In genomic region chr18:63969965-63970802, GRCh38 we compare ENCODE assay signal across 8 cellular contexts. TPM values are rescaled to one million over a fixed set of nuclear protein-coding genes. Genes with fewer than 3 reads are reported as not detected.
A peak's percentile ranks its signal among the peaks of the same experiment; 100 is the strongest.
DNase-seq lines count a peak whose midpoint lies in the region; FAIRE-seq and TF ChIP-seq lines count a peak whose summit lies in the region.

Gene SERPINB8, plus strand, starts transcription at chr18:63970081. Its CDS starts 8,228 bp downstream, at chr18:63978309.

- 0 out of 2 replicates have a peak, but pooled peaks have one; percentile 29 for TF ChIP-seq POLR2A in H54 (IDR thresholded peaks at IDR 0.05; ENCODE audit: low read depth, low read length)

- peak; percentile 66 for FAIRE-seq in H54 (lab: Jason Lieb, UNC)

- H3K9me3 ChIP-seq in SJCRH30 (replicated peaks) = no peaks in the 10 kb centered on the region

- peak within 1 kb of the TSS; percentile 90 for H3K27ac ChIP-seq in SJCRH30

- no peaks in the 10 kb centered on the region for H3K27me3 ChIP-seq in SJCRH30

- H3K4me3 ChIP-seq in SJCRH30 = peak within 1 kb of the TSS; percentile 72

- DNase-seq in Daoy (ENCODE audit: low read depth) = peak; percentile 96
- DNase-seq in H54 (ENCODE audit: insufficient read length, low spot score) = peak; percentile 61
- DNase-seq in M059J (ENCODE audit: low read depth) = peak; percentile 96
- DNase-seq in SJCRH30 = peak; percentile 82 to 85
- DNase-seq in activated naive CD4-positive, alpha-beta T cell treated with anti-CD3 and anti-CD28 coated beads, Interleukin-2, amount 50 U/mL, for 16 hours = peak; percentile 83
- peak; percentile 93 for DNase-seq in globus pallidus (ENCODE audit: low spot score)
- peak; percentile 72 to 96 (median 90) for DNase-seq in nucleus accumbens (lab: John Stamatoyannopoulos, UW)
- DNase-seq in superior temporal gyrus (ENCODE audit: extremely low spot score) = peak; percentile 95

- H3K4me1 ChIP-seq in SJCRH30 = no peaks in the 10 kb centered on the region

- H3K36me3 ChIP-seq in SJCRH30 = no peaks in the 10 kb centered on the region

RNA-seq across cellular contexts. Expression of gene SERPINB8, which starts in this region (rescaled TPM):
- total RNA-seq in Daoy (2014; rRNA removed; shearing (Covaris generic)) = 29.9 and 37.6 TPM in 2 replicates
- 24.9 and 27.5 TPM in 2 replicates for total RNA-seq in M059J (2014; rRNA removed; shearing (Covaris generic))
- total RNA-seq in SJCRH30 (2014; rRNA removed; shearing (Covaris generic)) = 1.6 and 1.9 TPM in 2 replicates

Comparison
In these comparisons a context has a peak if more than half of its experiments do, and no peak if none do; other contexts are left out.
1. Peak in every context shown above with its lines: DNase-seq, H3K4me3 ChIP-seq and H3K27ac ChIP-seq.